Comparison of ENCODE assay signal across 10 cellular contexts in genomic region chr5:72110401-72111013, GRCh38.
A peak's percentile ranks its signal among the peaks of the same experiment; 100 is the strongest.
DNase-seq lines count a peak whose midpoint lies in the region; ATAC-seq, FAIRE-seq and TF ChIP-seq lines count a peak whose summit lies in the region.
"Had no signal": no experiment of that assay in that cellular context is flagged by ENCODE, and none has a peak within 500 bp of the region (broad histone marks: within the 10 kb centered on the region; RNA-seq: fewer than 3 reads in every experiment).

No MANE protein-coding gene starts in this region.

- TF ChIP-seq CTCF in D721Med (IDR thresholded peaks at IDR 0.05; ENCODE audit: insufficient read depth, missing control alignments) (no peak), fibroblast of pulmonary artery (IDR thresholded peaks at IDR 0.05; ENCODE audit: low read length, missing control alignments) (no peak)

- no peak overlapping the region for H3K9ac ChIP-seq in SK-N-MC (ENCODE audit: insufficient read length)

- peak overlapping the region; percentile 37 for H3K27ac ChIP-seq in SK-N-MC
- H3K27ac ChIP-seq: brain microvascular endothelial cell had no signal

- peak; percentile 41 for FAIRE-seq in D721Med (lab: Jason Lieb, UNC)

- no peak for DNase-seq in D721Med (ENCODE audit: insufficient read length, low spot score)
- no peak for DNase-seq in SK-N-MC (ENCODE audit: low read depth, low spot score)
- DNase-seq in fibroblast of pulmonary artery (ENCODE audit: low read depth) = no peak
- peak; percentile 62 for DNase-seq in pons (ENCODE audit: low spot score)
- no peak for DNase-seq in activated naive CD4-positive, alpha-beta T cell (lab: John Stamatoyannopoulos, UW)
- DNase-seq in Ammon's horn (ENCODE audit: low spot score) = no peak
- DNase-seq: brain microvascular endothelial cell; naive thymus-derived CD8-positive, alpha-beta T cell had no signal

- H3K36me3 ChIP-seq in SK-N-MC (ENCODE audit: insufficient read depth, low read length) = peaks cover 4% of the 10 kb centered on the region; the same call in 1 of the 2 replicates

- H3K9me3 ChIP-seq in SK-N-MC (ENCODE audit: low read depth, low read length) = no peaks in the 10 kb centered on the region

- ATAC-seq in HG03095 (IDR thresholded peaks at IDR 0.05; ENCODE audit: unreplicated experiment) (no peak), GM18907 (IDR thresholded peaks at IDR 0.05; ENCODE audit: unreplicated experiment) (no peak)
- ATAC-seq: naive thymus-derived CD8-positive, alpha-beta T cell had no signal

- H3K4me3 ChIP-seq in SK-N-MC (peak overlapping the region; percentile 54), fibroblast of pulmonary artery (replicated peaks; ENCODE audit: low read depth, low read length) (peak overlapping the region; percentile 89)
